8 cellular contexts compared by ENCODE assay signal in the genomic region with DNA sequence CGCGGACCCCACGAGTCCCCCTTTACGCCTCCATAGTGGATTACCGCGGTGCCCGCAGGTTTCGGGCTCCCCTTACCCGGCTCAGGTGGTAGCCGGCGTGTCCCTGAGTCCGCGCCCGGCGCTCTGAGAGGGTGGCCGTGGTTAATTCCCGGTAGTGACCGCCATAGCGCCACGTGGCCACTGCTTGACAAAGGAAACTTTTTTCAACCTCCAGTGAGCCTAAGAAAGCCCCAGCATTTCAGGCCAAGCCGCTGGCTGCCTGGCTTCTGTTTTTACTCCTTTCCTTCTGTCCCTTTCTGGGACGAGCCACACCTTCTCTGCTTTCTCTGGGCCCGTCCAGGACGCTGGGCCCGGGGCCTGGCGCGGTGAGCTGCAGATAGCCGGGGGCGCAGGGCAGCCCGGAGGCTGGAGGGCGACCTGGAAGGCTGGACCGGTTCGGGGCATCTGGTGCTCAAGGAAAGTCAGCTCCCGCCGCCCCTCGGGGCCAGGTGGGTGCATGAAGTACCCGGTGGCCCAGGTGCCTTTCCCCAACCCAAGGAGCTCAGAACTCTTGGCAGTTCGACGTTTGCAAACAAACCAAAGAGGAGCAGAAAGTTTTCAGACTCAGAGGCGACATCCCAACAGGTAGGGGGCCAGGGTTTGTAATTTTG. TPM values are rescaled to one million over a fixed set of nuclear protein-coding genes. Genes with fewer than 3 reads are reported as not detected.
DNase-seq lines count a peak whose midpoint lies in the region; ATAC-seq and TF ChIP-seq lines count a peak whose summit lies in the region.

No MANE protein-coding gene starts in this region.

- peak; percentile 54 for ATAC-seq in GM19395 (IDR thresholded peaks at IDR 0.05; ENCODE audit: unreplicated experiment)
- peak; percentile 15 for ATAC-seq in HG03439 (IDR thresholded peaks at IDR 0.05; ENCODE audit: unreplicated experiment)

- H3K4me1 ChIP-seq in testis: peaks cover 17% of the 10 kb centered on the region

- H3K9me3 ChIP-seq in testis: no peaks in the 10 kb centered on the region

- no peaks in the 10 kb centered on the region for H3K36me3 ChIP-seq in testis (ENCODE audit: low read depth, missing control alignments)

- in situ Hi-C loops in Caki2 (cut with HindIII; ENCODE audit: low pct_unique_long_range_greater_than_20kb, low sequenced_read_pairs): no loop called here

- H3K4me3 ChIP-seq in lower leg skin (ENCODE audit: low read depth, poor library complexity, severe bottlenecking) (peak overlapping the region; percentile 21), testis (peak overlapping the region; percentile 87 to 89)

- no peak for TF ChIP-seq POLR2A in lower leg skin (IDR thresholded peaks at IDR 0.05)
- no peak for TF ChIP-seq POLR2A in testis (IDR thresholded peaks at IDR 0.05)

- intact Hi-C loops in lower leg skin (cut with DNase I; ENCODE audit: low total_unique reads): no loop called here
- intact Hi-C loops in testis (cut with DNase I; ENCODE audit: low total_unique reads): no loop called here

- 5 to 9% methylated on average over 17 to 35 of the region's 40 CpGs for WGBS in lower leg skin, 2 donors
- 2 to 3% methylated on average over 21 to 39 of the region's 40 CpGs for whole genome bisulfite sequencing in testis, 2 donors

- H3K27ac ChIP-seq in cingulate gyrus (ENCODE audit: low read depth, low read length): peak overlapping the region; percentile 69
- H3K27ac ChIP-seq in testis: peak overlapping the region; percentile 77 to 79

- DNase-seq in Caki2 (ENCODE audit: low read depth) (peak; percentile 56), RPMI7951 (ENCODE audit: low read depth) (peak; percentile 44), lower leg skin (ENCODE audit: low spot score in 2 of 2) (peak in 1 of 2 donors; percentile 32), testis (peak; percentile 55), dedifferentiated amniotic fluid mesenchymal stem cell (ENCODE audit: extremely low spot score) (no peak)

- TF ChIP-seq CTCF in lower leg skin (IDR thresholded peaks at IDR 0.05) (no peak), testis (IDR thresholded peaks at IDR 0.05) (no peak)

- H3K27me3 ChIP-seq in testis: no peaks in the 10 kb centered on the region

RNA-seq across cellular contexts. Expression of gene C1orf198, which starts 0.5 kb away (rescaled TPM):
- total RNA-seq in Caki2 (2014; rRNA removed; shearing (Covaris generic); ENCODE audit: low replicate concordance): 71.2 and 87.1 TPM in 2 replicates
- 37.6 and 39.2 TPM in 2 replicates for total RNA-seq in RPMI7951 (2014; rRNA removed; shearing (Covaris generic))
- total RNA-seq in lower leg skin (10 to 100 TPM; 71.1 to 80.1 (median 73.3) TPM), testis (10 to 100 TPM; 14.6 to 26.6 TPM)
- 20.2 TPM for polyA plus RNA-seq in testis (ENCODE audit: insufficient read depth, low read depth, low replicate concordance)
